Comparison of ENCODE assay signal across 25 cellular contexts in genomic region chr3:156409694-156410093, GRCh38.
"Had no signal": no experiment of that assay in that cellular context is flagged by ENCODE, and none has a peak within 500 bp of the region (broad histone marks: within the 10 kb centered on the region; RNA-seq: fewer than 3 reads in every experiment).

No MANE protein-coding gene starts in this region.

- ATAC-seq: activated CD4-positive, alpha-beta T cell treated with anti-CD3 and anti-CD28 coated beads for 36 hours; activated T-cell treated with anti-CD3 and anti-CD28 coated beads, Interleukin-2, amount 50 U/mL, for 4 hours; body of pancreas; naive thymus-derived CD8-positive, alpha-beta T cell; T-cell had no signal

- H3K9me3 ChIP-seq: body of pancreas, left ventricle myocardium inferior, sigmoid colon, spleen, upper lobe of left lung had no signal

- DNase-seq: activated B cell treated with CpG ODN at 0.5 μM for 24 hours; activated CD4-positive, alpha-beta T cell treated with anti-CD3 and anti-CD28 coated beads for 36 hours; activated CD4-positive, alpha-beta T cell treated with anti-CD3 and anti-CD28 coated beads, Interleukin-2, amount 50 U/mL, for 48 hours; activated CD8-positive, alpha-beta memory T cell treated with anti-CD3 and anti-CD28 coated beads, Interleukin-2, amount 50 U/mL, for 48 hours; activated naive CD4-positive, alpha-beta T cell treated with anti-CD3 and anti-CD28 coated beads for 36 hours; activated naive CD8-positive, alpha-beta T cell treated with anti-CD3 and anti-CD28 coated beads, Interleukin-2, amount 10 ng/mL, durations not matched to agents 7 days and 5 days; activated T-cell treated with anti-CD3 and anti-CD28 coated beads, Interleukin-2, amount 50 U/mL, for 4 hours; amniotic stem cell; body of pancreas; cortex of kidney; endodermal cell; hippocampal formation; kidney glomerular epithelial cell; left ventricle myocardium inferior; naive thymus-derived CD8-positive, alpha-beta T cell; retina; sigmoid colon; spleen; stimulated activated CD4-positive, alpha-beta T cell treated with anti-CD3 and anti-CD28 coated beads, Interleukin-4, amount 100 ng/mL, for 24 hours; stimulated activated naive CD4-positive, alpha-beta T cell treated with Interleukin-2 at 50 U/mL for 16 hours; T-cell; upper lobe of left lung had no signal

- H3K27me3 ChIP-seq: body of pancreas, cardiac muscle cell, sigmoid colon, spleen, upper lobe of left lung had no signal

- H3K4me1 ChIP-seq: body of pancreas, spleen, upper lobe of left lung had no signal

- H3K27ac ChIP-seq: body of pancreas, cardiac muscle cell, epithelial cell of prostate, left ventricle myocardium inferior, sigmoid colon, spleen, upper lobe of left lung had no signal

- FAIRE-seq: frontal cortex had no signal

- H3K36me3 ChIP-seq: cardiac muscle cell, left ventricle myocardium inferior, sigmoid colon, spleen, upper lobe of left lung had no signal

- H3K4me3 ChIP-seq: body of pancreas, cardiac muscle cell, left ventricle myocardium inferior, sigmoid colon, spleen, upper lobe of left lung had no signal
